Comparison of ENCODE assay signal across 1 cellular context in genomic region chr2:233033672-233034071, GRCh38.
TF ChIP-seq lines count a peak whose summit lies in the region.

No MANE protein-coding gene starts in this region.

TF ChIP-seq in GM23338, 12 proteins besides CTCF, POLR2A, EP300 and RAD21 (continued from another document):
- TF ChIP-seq REST (IDR thresholded peaks at IDR 0.05; ENCODE audit: unreplicated experiment) (no peak), EZH2phosphoT487 (IDR thresholded peaks at IDR 0.05; ENCODE audit: unreplicated experiment) (no peak), POLR2AphosphoS5 (IDR thresholded peaks at IDR 0.05; ENCODE audit: low read depth) (no peak), JUNB (IDR thresholded peaks at IDR 0.05; ENCODE audit: unreplicated experiment) (no peak)
